Comparison of ENCODE assay signal across 20 cellular contexts in genomic region chr17:48549909-48550308, GRCh38. TPM values are rescaled to one million over a fixed set of nuclear protein-coding genes. Genes with fewer than 3 reads are reported as not detected.
DNase-seq lines count a peak whose midpoint lies in the region; ATAC-seq and TF ChIP-seq lines count a peak whose summit lies in the region.
"Had no signal": no experiment of that assay in that cellular context is flagged by ENCODE, and none has a peak within 500 bp of the region (broad histone marks: within the 10 kb centered on the region; RNA-seq: fewer than 3 reads in every experiment).

No MANE protein-coding gene starts in this region.

- H4K20me1 ChIP-seq in PC-3 (ENCODE audit: low read length), result no peaks in the 10 kb centered on the region

- no peaks in the 10 kb centered on the region for H3K9me2 ChIP-seq in PC-3 (replicated peaks; ENCODE audit: low read length)

- H3K9me3 ChIP-seq in Peyer's patch (no peaks in the 10 kb centered on the region), esophagus muscularis mucosa (no peaks in the 10 kb centered on the region), muscle layer of duodenum (ENCODE audit: control insufficient read depth in 1 of 2, low read length in 2 of 2) (no peaks in the 10 kb centered on the region), upper lobe of left lung (no peaks in the 10 kb centered on the region), PC-3 (ENCODE audit: low read length) (no peaks in the 10 kb centered on the region)
- H3K9me3 ChIP-seq: gastrocnemius medialis, thyroid gland had no signal

- WGBS in esophagus muscularis mucosa, result 81% methylated on average over 7 of the region's 7 CpGs
- WGBS in upper lobe of left lung, 2 donors, result 61 to 70% methylated on average over 7 of the region's 7 CpGs

- no peak overlapping the region for H3K4me2 ChIP-seq in PC-3 (ENCODE audit: low read length)
- H3K4me2 ChIP-seq: KMS-11 had no signal

- H2AFZ ChIP-seq in PC-3 (ENCODE audit: low read length), result no peak overlapping the region

- no peaks in the 10 kb centered on the region for H3K27me3 ChIP-seq in Peyer's patch
- no peaks in the 10 kb centered on the region for H3K27me3 ChIP-seq in esophagus muscularis mucosa
- peaks cover 8% of the 10 kb centered on the region for H3K27me3 ChIP-seq in muscle layer of duodenum (ENCODE audit: low read depth, low read length)
- peaks cover 0 to 22% (median 11%) of the 10 kb centered on the region in 4 donors for H3K27me3 ChIP-seq in upper lobe of left lung
- H3K27me3 ChIP-seq in PC-3 (ENCODE audit: low read length), result no peaks in the 10 kb centered on the region

- H3K4me3 ChIP-seq in Peyer's patch (no peak overlapping the region), esophagus muscularis mucosa (peak overlapping the region in 3 of 4 donors; percentile 36 to 57 (median 40)), muscle layer of duodenum (ENCODE audit: low read depth in 1 of 2, low read length in 2 of 2) (peak overlapping the region in 1 of 2 donors; percentile 47), upper lobe of left lung (no peak overlapping the region), PC-3 (ENCODE audit: low read length) (no peak overlapping the region)
- H3K4me3 ChIP-seq: gastrocnemius medialis, thyroid gland had no signal

- no TSS peak for BruUV-seq in PC-3 (replicated peaks; lab: Mats Ljungman, UMichigan)

- no peak for TF ChIP-seq POLR2A in Peyer's patch (IDR thresholded peaks at IDR 0.05)
- no peak for TF ChIP-seq POLR2A in esophagus muscularis mucosa (IDR thresholded peaks at IDR 0.05; ENCODE audit: low read depth)
- no peak for TF ChIP-seq POLR2A in upper lobe of left lung (IDR thresholded peaks at IDR 0.05)

- intact Hi-C loops in esophagus muscularis mucosa (cut with DNase I), result no loop called here
- intact Hi-C loops in PC-3 (cut with micrococcal nuclease), result no loop called here

- H3K4me1 ChIP-seq in Peyer's patch (peaks cover 0 to 47% (median 0%) of the 10 kb centered on the region in 4 donors), esophagus muscularis mucosa (peaks cover 39 to 100% (median 100%) of the 10 kb centered on the region in 4 donors), muscle layer of duodenum (ENCODE audit: control insufficient read depth in 1 of 2, insufficient read depth in 2 of 2, low read length in 2 of 2) (peaks cover 17 to 65% of the 10 kb centered on the region in 2 donors), upper lobe of left lung (peaks cover 7 to 15% (median 9%) of the 10 kb centered on the region in 4 donors), PC-3 (ENCODE audit: insufficient read depth, low read length) (peaks cover 4% of the 10 kb centered on the region; the same call in 1 of the 2 replicates)
- H3K4me1 ChIP-seq: thyroid gland had no signal

- TF ChIP-seq EP300 in esophagus muscularis mucosa (IDR thresholded peaks at IDR 0.05), result no peak
- no peak for TF ChIP-seq EP300 in upper lobe of left lung (IDR thresholded peaks at IDR 0.05)

- CTCF ChIA-PET in PC-3 (lab: Charles Lee), result no interaction called here

- TF ChIP-seq CTCF in Peyer's patch (IDR thresholded peaks at IDR 0.05), result no peak
- TF ChIP-seq CTCF in esophagus muscularis mucosa (IDR thresholded peaks at IDR 0.05), result no peak
- TF ChIP-seq CTCF in upper lobe of left lung (IDR thresholded peaks at IDR 0.05), result no peak
- no peak for TF ChIP-seq CTCF in PC-3 (conservative IDR thresholded peaks at IDR 0.05; ENCODE audit: low read depth, low read length)

- POLR2A ChIA-PET in PC-3 (lab: Charles Lee; ENCODE audit: unreplicated experiment), result no interaction called here

- ATAC-seq in upper lobe of left lung (ENCODE audit: low FRiP score in 2 of 2) (no peak), PC-3 (no peak), HG03025 (IDR thresholded peaks at IDR 0.05; ENCODE audit: low FRiP score, unreplicated experiment) (no peak)
- ATAC-seq: activated CD8-positive, alpha-beta T cell treated with anti-CD3 and anti-CD28 coated beads for 36 hours; gastrocnemius medialis; right cardiac atrium had no signal

- no peak overlapping the region for H3K9ac ChIP-seq in PC-3 (ENCODE audit: low read length)
- H3K9ac ChIP-seq: KMS-11 had no signal

- DNase-seq in Peyer's patch (no peak), esophagus muscularis mucosa (ENCODE audit: extremely low spot score) (no peak), upper lobe of left lung (no peak), PC-3 (no peak), NCI-H2029 (lab: John Stamatoyannopoulos, UW) (no peak)
- DNase-seq: activated CD8-positive, alpha-beta T cell treated with anti-CD3 and anti-CD28 coated beads for 36 hours; activated naive CD8-positive, alpha-beta T cell treated with anti-CD3 and anti-CD28 coated beads for 36 hours; activated T-cell treated with anti-CD3 and anti-CD28 coated beads, Interleukin-2, amount 50 U/mL, for 48 hours; C1 segment of cervical spinal cord; DMS53; gastrocnemius medialis; NCI-H82; right cardiac atrium; stimulated activated CD4-positive, alpha-beta T cell treated with anti-CD3 and anti-CD28 coated beads, Interleukin-2, amount 100 ng/mL, for 48 hours; SW 1271; thyroid gland had no signal

- H3K27ac ChIP-seq in Peyer's patch (peak overlapping the region in 3 of 4 donors; percentile 42 to 96 (median 75)), esophagus muscularis mucosa (replicated peaks in 1 of 4) (peak overlapping the region; percentile 91 to 97 (median 96)), muscle layer of duodenum (ENCODE audit: low read length) (peak overlapping the region; percentile 87), upper lobe of left lung (peak overlapping the region; percentile 64 to 86 (median 76)), PC-3 (ENCODE audit: low read length) (no peak overlapping the region)
- H3K27ac ChIP-seq: gastrocnemius medialis, KMS-11, thyroid gland had no signal

- H3K79me2 ChIP-seq in PC-3 (ENCODE audit: low read length), result no peaks in the 10 kb centered on the region; the same call in 1 of the 2 replicates

- no peaks in the 10 kb centered on the region for H3F3A ChIP-seq in PC-3 (ENCODE audit: low read length, unreplicated experiment)

- peaks cover 0 to 23% (median 3%) of the 10 kb centered on the region in 3 donors for H3K36me3 ChIP-seq in Peyer's patch
- peaks cover 4 to 29% (median 23%) of the 10 kb centered on the region in 4 donors for H3K36me3 ChIP-seq in esophagus muscularis mucosa
- H3K36me3 ChIP-seq in muscle layer of duodenum (ENCODE audit: control insufficient read depth in 1 of 2, insufficient read depth in 2 of 2, low read length in 2 of 2), result no peaks in the 10 kb centered on the region
- H3K36me3 ChIP-seq in upper lobe of left lung, result no peaks in the 10 kb centered on the region
- H3K36me3 ChIP-seq in PC-3 (ENCODE audit: low read depth, low read length), result no peaks in the 10 kb centered on the region
- H3K36me3 ChIP-seq: gastrocnemius medialis, thyroid gland had no signal

RNA-seq across cellular contexts. Expression of gene HOXB2, which starts 5.0 kb away (rescaled TPM):
- 1 to 10 TPM; 1.4 to 9.6 (median 4.1) TPM for total RNA-seq in Peyer's patch
- 10 to 100 TPM; 36.3 to 86.4 (median 63.4) TPM for total RNA-seq in esophagus muscularis mucosa
- total RNA-seq in upper lobe of left lung, result 10 to 100 TPM in 2 of 6 donors, 1 to 10 TPM in 4; 1.4 to 16.1 (median 7.4) TPM
- 1.1 TPM in 1 of 2 replicates, not detected in the other for total RNA-seq in PC-3 (2014; rRNA removed)

RNA-seq across cellular contexts. Expression of gene HOXB1, which starts 19.1 kb away (rescaled TPM):
- total RNA-seq in Peyer's patch (not detected), esophagus muscularis mucosa (not detected), upper lobe of left lung (not detected), PC-3 (2014; rRNA removed) (not detected in 2 replicates)
- total RNA-seq: activated CD8-positive, alpha-beta T cell treated with anti-CD3 and anti-CD28 coated beads for 36 hours; activated naive CD8-positive, alpha-beta T cell treated with anti-CD3 and anti-CD28 coated beads for 36 hours; gastrocnemius medialis; right cardiac atrium; RPMI7951; thyroid gland had no signal

RNA-seq across cellular contexts. Expression of gene HOXB4, which starts 28.2 kb away (rescaled TPM):
- total RNA-seq in Peyer's patch, result 1 to 10 TPM; 1.8 to 6.6 (median 5.1) TPM
- total RNA-seq in esophagus muscularis mucosa, result 1 to 10 TPM; 3.5 to 8.3 (median 5.0) TPM
- 1 to 10 TPM in 4 of 6 donors, under 1 TPM in 2; 0.61 to 5.6 (median 2.0) TPM for total RNA-seq in upper lobe of left lung
- 0.22 and 0.58 TPM in 2 replicates for total RNA-seq in PC-3 (2014; rRNA removed)

RNA-seq across cellular contexts. Expression of gene HOXB3, which starts 40.1 kb away (rescaled TPM):
- total RNA-seq in Peyer's patch (10 to 100 TPM; 37.0 to 89.3 (median 65.4) TPM), esophagus muscularis mucosa (10 to 100 TPM; 10.8 to 34.9 (median 28.7) TPM), upper lobe of left lung (10 to 100 TPM in 2 of 6 donors, 1 to 10 TPM in 4; 2.9 to 12.6 (median 7.9) TPM), PC-3 (2014; rRNA removed) (6.0 and 8.8 TPM in 2 replicates)

RNA-seq across cellular contexts. Expression of gene HOXB5, which starts 43.7 kb away (rescaled TPM):
- 10 to 100 TPM in 3 of 4 donors, 1 to 10 TPM in 1; 7.7 to 22.5 (median 15.0) TPM for total RNA-seq in Peyer's patch
- under 1 TPM; 0.17 to 0.83 (median 0.36) TPM for total RNA-seq in esophagus muscularis mucosa
- total RNA-seq in upper lobe of left lung, result 1 to 10 TPM in 4 of 6 donors, under 1 TPM in 2; 0.39 to 5.0 (median 1.5) TPM
- 0.40 and 0.95 TPM in 2 replicates for total RNA-seq in PC-3 (2014; rRNA removed)
- total RNA-seq: activated CD8-positive, alpha-beta T cell treated with anti-CD3 and anti-CD28 coated beads for 36 hours; activated naive CD8-positive, alpha-beta T cell treated with anti-CD3 and anti-CD28 coated beads for 36 hours; gastrocnemius medialis had no signal

Comparison
In these comparisons a context has a peak if more than half of its experiments do, and no peak if none do; other contexts are left out.
1. H3K4me3 ChIP-seq: peak in esophagus muscularis mucosa (3 of 4); none in Peyer's patch (0 of 4), upper lobe of left lung (0 of 4) and PC-3 (single experiment).